In the genomic region with DNA sequence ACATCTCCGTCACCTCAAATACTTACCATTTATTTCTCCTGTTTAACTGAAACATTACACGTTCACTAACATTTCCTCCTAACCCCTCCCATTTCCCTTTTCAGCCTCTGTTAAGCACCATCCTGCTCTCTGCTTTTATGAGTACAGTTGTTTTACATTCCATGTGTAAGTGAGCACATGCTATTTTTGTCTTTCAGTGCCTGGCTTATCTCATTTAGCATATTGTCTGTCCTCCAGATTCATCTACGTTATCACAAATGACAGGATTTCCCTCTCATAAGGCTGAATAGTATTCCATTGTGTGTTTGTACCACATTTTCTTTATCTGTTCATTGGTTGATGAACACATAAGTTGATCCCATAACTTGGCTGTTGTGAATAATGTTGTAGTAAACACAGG, we compare ENCODE assay signal across 1 cellular context.
TF ChIP-seq lines count a peak whose summit lies in the region.

No MANE protein-coding gene starts in this region.

TF ChIP-seq in SK-N-SH, 30 proteins besides CTCF, POLR2A, EP300 and RAD21 (continued from another document):
- no peak for TF ChIP-seq USF1 (IDR thresholded peaks at IDR 0.05; ENCODE audit: borderline replicate concordance, low read depth)
- TF ChIP-seq SMC3 (IDR thresholded peaks at IDR 0.05; ENCODE audit: low read depth, low read length), result no peak
- TF ChIP-seq MAX (IDR thresholded peaks at IDR 0.05; ENCODE audit: low read depth), result no peak
- TF ChIP-seq TEAD4 (IDR thresholded peaks at IDR 0.05; ENCODE audit: borderline replicate concordance, insufficient read depth), result no peak
- no peak; the same call in 1 of the 2 replicates for TF ChIP-seq MXI1 (IDR thresholded peaks at IDR 0.05; ENCODE audit: low read depth, low read length)
- TF ChIP-seq FOXJ3 (CRISPR knock-in tag; IDR thresholded peaks at IDR 0.05), result no peak
- TF ChIP-seq NRF1 (IDR thresholded peaks at IDR 0.05; ENCODE audit: low read depth, low read length), result no peak
- TF ChIP-seq EZH2phosphoT487 (IDR thresholded peaks at IDR 0.05; ENCODE audit: borderline replicate concordance, low read depth), result no peak
- no peak for TF ChIP-seq POLR2AphosphoS5 (IDR thresholded peaks at IDR 0.05; ENCODE audit: low read depth, low read length)
- no peak for TF ChIP-seq IRF3 (IDR thresholded peaks at IDR 0.05; ENCODE audit: low read depth, low read length)
- TF ChIP-seq, protein P1, sequence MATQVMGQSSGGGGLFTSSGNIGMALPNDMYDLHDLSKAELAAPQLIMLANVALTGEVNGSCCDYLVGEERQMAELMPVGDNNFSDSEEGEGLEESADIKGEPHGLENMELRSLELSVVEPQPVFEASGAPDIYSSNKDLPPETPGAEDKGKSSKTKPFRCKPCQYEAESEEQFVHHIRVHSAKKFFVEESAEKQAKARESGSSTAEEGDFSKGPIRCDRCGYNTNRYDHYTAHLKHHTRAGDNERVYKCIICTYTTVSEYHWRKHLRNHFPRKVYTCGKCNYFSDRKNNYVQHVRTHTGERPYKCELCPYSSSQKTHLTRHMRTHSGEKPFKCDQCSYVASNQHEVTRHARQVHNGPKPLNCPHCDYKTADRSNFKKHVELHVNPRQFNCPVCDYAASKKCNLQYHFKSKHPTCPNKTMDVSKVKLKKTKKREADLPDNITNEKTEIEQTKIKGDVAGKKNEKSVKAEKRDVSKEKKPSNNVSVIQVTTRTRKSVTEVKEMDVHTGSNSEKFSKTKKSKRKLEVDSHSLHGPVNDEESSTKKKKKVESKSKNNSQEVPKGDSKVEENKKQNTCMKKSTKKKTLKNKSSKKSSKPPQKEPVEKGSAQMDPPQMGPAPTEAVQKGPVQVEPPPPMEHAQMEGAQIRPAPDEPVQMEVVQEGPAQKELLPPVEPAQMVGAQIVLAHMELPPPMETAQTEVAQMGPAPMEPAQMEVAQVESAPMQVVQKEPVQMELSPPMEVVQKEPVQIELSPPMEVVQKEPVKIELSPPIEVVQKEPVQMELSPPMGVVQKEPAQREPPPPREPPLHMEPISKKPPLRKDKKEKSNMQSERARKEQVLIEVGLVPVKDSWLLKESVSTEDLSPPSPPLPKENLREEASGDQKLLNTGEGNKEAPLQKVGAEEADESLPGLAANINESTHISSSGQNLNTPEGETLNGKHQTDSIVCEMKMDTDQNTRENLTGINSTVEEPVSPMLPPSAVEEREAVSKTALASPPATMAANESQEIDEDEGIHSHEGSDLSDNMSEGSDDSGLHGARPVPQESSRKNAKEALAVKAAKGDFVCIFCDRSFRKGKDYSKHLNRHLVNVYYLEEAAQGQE (IDR thresholded peaks at IDR 0.05; ENCODE audit: low read depth, low read length), result no peak
- no peak for TF ChIP-seq GABPA (IDR thresholded peaks at IDR 0.05; ENCODE audit: low read depth)
- TF ChIP-seq RCOR1 (IDR thresholded peaks at IDR 0.05; ENCODE audit: low read length), result no peak
- TF ChIP-seq FOSL2 (IDR thresholded peaks at IDR 0.05; ENCODE audit: borderline replicate concordance, low read depth), result no peak
- no peak for TF ChIP-seq FOXM1 (IDR thresholded peaks at IDR 0.05; ENCODE audit: low read depth)
- TF ChIP-seq GATA2 (CRISPR knock-in tag; IDR thresholded peaks at IDR 0.05), result 0 out of 2 replicates have a peak, but pooled peaks have one; percentile 20
- no peak for TF ChIP-seq RFX5 (IDR thresholded peaks at IDR 0.05; ENCODE audit: low read length)
- TF ChIP-seq YY1 (IDR thresholded peaks at IDR 0.05; ENCODE audit: low read depth), result no peak
